1 cellular context compared by ENCODE assay signal in genomic region chr2:72293620-72294019, GRCh38.
A peak's percentile ranks its signal among the peaks of the same experiment; 100 is the strongest.
TF ChIP-seq lines count a peak whose summit lies in the region.

No MANE protein-coding gene starts in this region.

TF ChIP-seq in IMR-90, 13 proteins besides CTCF, POLR2A, EP300 and RAD21:
- TF ChIP-seq CEBPB (IDR thresholded peaks at IDR 0.05; ENCODE audit: low read depth, low read length) (peak; percentile 37; the same call in 1 of the 2 replicates), MAFK (IDR thresholded peaks at IDR 0.05; ENCODE audit: low read depth, low read length) (0 out of 2 replicates have a peak, but pooled peaks have one; percentile 51), MXI1 (IDR thresholded peaks at IDR 0.05; ENCODE audit: borderline replicate concordance, low read depth, low read length) (no peak)
